ENCODE assay signal across 1 cellular context in the genomic region with DNA sequence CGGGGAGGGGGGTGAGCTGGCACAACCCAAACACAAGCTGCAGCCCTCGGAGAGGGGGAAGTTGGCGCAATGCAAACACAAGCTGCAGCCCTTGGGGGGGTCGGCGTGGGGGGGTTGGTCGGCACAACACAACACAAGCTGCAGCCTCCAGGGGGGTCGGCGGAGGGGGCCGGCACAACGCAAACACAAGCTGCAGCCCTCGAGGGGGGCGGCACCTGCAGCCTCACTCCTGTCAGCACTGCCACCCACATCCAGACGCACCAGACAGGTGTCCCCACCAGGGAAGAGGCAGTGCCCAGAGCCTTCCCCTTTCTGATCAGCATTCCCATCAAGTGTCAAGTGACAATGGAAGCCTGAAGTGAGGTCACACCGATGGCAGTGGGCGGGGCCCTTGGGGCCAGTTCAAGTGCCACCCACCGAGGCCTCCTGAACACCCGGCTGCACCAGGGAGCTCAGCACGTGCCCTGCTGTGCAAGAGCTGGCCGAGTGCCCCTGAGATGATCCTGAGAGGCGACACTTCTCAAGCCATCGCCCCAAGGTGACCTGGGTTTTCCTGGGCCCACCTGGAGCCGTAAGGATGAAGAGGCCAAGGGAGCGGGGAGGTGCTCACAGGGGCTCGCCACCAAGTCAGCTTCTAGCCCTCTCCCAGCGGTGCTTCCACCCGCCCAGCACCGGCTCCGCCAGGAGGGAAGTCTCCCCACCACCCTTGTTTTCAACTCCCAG.
TF ChIP-seq lines count a peak whose summit lies in the region.

No MANE protein-coding gene starts in this region.

TF ChIP-seq in HepG2, 621 proteins besides CTCF, POLR2A, EP300 and RAD21 (continued from another document and continues in another):
- TF ChIP-seq HNF1A (IDR thresholded peaks at IDR 0.05; ENCODE audit: low read depth) (no peak), HNF1A (CRISPR knock-in tag; IDR thresholded peaks at IDR 0.05; ENCODE audit: borderline replicate concordance) (peak; percentile 62; the same call in 1 of the 2 replicates), SRSF1 (optimal IDR thresholded peaks at IDR 0.05; ENCODE audit: low read depth, low read length) (peak; percentile 99), SATB2 (CRISPR knock-in tag; IDR thresholded peaks at IDR 0.05) (no peak), ZKSCAN1 (IDR thresholded peaks at IDR 0.05; ENCODE audit: low read length) (no peak), BATF2 (CRISPR knock-in tag; IDR thresholded peaks at IDR 0.05) (peak; percentile 43; the same call in 1 of the 2 replicates), ZNF160 (CRISPR knock-in tag; IDR thresholded peaks at IDR 0.05) (no peak), ZNF891 (CRISPR knock-in tag; IDR thresholded peaks at IDR 0.05) (peak; percentile 29; the same call in 1 of the 2 replicates), ZNF747 (CRISPR knock-in tag; IDR thresholded peaks at IDR 0.05; ENCODE audit: borderline replicate concordance) (no peak), ZNF737 (CRISPR knock-in tag; IDR thresholded peaks at IDR 0.05; ENCODE audit: borderline replicate concordance) (no peak), KAT8 (CRISPR knock-in tag; IDR thresholded peaks at IDR 0.05) (no peak), ZNF501 (CRISPR knock-in tag; IDR thresholded peaks at IDR 0.05) (no peak), ZBTB7B (CRISPR knock-in tag; IDR thresholded peaks at IDR 0.05) (peak; percentile 91), TMF1 (CRISPR knock-in tag; IDR thresholded peaks at IDR 0.05; ENCODE audit: low read depth) (0 out of 2 replicates have a peak, but pooled peaks have one; percentile 12), GABPB1 (CRISPR knock-in tag; IDR thresholded peaks at IDR 0.05) (peak; percentile 56; the same call in 1 of the 2 replicates), ZFAT (CRISPR knock-in tag; conservative IDR thresholded peaks at IDR 0.05) (no peak), ZNF878 (CRISPR knock-in tag; IDR thresholded peaks at IDR 0.05) (no peak), AKAP8 (CRISPR knock-in tag; IDR thresholded peaks at IDR 0.05) (0 out of 2 replicates have a peak, but pooled peaks have one; percentile 30), ZNF296 (CRISPR knock-in tag; conservative IDR thresholded peaks at IDR 0.05) (no peak), ZNF749 (CRISPR knock-in tag; IDR thresholded peaks at IDR 0.05; ENCODE audit: borderline replicate concordance) (no peak), FOXA1 (IDR thresholded peaks at IDR 0.05) (no peak), FOXA1 (CRISPR knock-in tag; IDR thresholded peaks at IDR 0.05) (peak; percentile 33), ZNF350 (CRISPR knock-in tag; IDR thresholded peaks at IDR 0.05; ENCODE audit: borderline replicate concordance, low read depth) (0 out of 2 replicates have a peak, but pooled peaks have one; percentile 35), ATF7 (IDR thresholded peaks at IDR 0.05) (no peak), ATF7 (CRISPR knock-in tag; IDR thresholded peaks at IDR 0.05) (peak; percentile 62; the same call in 1 of the 2 replicates), ZNF33B (CRISPR knock-in tag; IDR thresholded peaks at IDR 0.05) (no peak), FOXC1 (CRISPR knock-in tag; IDR thresholded peaks at IDR 0.05; ENCODE audit: borderline replicate concordance) (0 out of 2 replicates have a peak, but pooled peaks have one; percentile 52), SPEN (CRISPR knock-in tag; IDR thresholded peaks at IDR 0.05; ENCODE audit: low read depth) (0 out of 2 replicates have a peak, but pooled peaks have one; percentile 9), ZNF670 (CRISPR knock-in tag; IDR thresholded peaks at IDR 0.05; ENCODE audit: borderline replicate concordance) (no peak), ZNF136 (CRISPR knock-in tag; IDR thresholded peaks at IDR 0.05; ENCODE audit: low read depth) (no peak), TEAD3 (CRISPR knock-in tag; optimal IDR thresholded peaks at IDR 0.05; ENCODE audit: borderline replicate concordance) (no peak), PCBP2 (optimal IDR thresholded peaks at IDR 0.05; ENCODE audit: low read depth, low read length, poor library complexity, severe bottlenecking) (no peak), U2AF2 (IDR thresholded peaks at IDR 0.05; ENCODE audit: low read depth, low read length) (no peak)
- TF ChIP-seq, protein P1, sequence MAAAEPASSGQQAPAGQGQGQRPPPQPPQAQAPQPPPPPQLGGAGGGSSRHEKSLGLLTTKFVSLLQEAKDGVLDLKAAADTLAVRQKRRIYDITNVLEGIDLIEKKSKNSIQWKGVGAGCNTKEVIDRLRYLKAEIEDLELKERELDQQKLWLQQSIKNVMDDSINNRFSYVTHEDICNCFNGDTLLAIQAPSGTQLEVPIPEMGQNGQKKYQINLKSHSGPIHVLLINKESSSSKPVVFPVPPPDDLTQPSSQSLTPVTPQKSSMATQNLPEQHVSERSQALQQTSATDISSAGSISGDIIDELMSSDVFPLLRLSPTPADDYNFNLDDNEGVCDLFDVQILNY (CRISPR knock-in tag; conservative IDR thresholded peaks at IDR 0.05), result 0 out of 2 replicates have a peak, but pooled peaks have one; percentile 2
- TF ChIP-seq, protein P2, sequence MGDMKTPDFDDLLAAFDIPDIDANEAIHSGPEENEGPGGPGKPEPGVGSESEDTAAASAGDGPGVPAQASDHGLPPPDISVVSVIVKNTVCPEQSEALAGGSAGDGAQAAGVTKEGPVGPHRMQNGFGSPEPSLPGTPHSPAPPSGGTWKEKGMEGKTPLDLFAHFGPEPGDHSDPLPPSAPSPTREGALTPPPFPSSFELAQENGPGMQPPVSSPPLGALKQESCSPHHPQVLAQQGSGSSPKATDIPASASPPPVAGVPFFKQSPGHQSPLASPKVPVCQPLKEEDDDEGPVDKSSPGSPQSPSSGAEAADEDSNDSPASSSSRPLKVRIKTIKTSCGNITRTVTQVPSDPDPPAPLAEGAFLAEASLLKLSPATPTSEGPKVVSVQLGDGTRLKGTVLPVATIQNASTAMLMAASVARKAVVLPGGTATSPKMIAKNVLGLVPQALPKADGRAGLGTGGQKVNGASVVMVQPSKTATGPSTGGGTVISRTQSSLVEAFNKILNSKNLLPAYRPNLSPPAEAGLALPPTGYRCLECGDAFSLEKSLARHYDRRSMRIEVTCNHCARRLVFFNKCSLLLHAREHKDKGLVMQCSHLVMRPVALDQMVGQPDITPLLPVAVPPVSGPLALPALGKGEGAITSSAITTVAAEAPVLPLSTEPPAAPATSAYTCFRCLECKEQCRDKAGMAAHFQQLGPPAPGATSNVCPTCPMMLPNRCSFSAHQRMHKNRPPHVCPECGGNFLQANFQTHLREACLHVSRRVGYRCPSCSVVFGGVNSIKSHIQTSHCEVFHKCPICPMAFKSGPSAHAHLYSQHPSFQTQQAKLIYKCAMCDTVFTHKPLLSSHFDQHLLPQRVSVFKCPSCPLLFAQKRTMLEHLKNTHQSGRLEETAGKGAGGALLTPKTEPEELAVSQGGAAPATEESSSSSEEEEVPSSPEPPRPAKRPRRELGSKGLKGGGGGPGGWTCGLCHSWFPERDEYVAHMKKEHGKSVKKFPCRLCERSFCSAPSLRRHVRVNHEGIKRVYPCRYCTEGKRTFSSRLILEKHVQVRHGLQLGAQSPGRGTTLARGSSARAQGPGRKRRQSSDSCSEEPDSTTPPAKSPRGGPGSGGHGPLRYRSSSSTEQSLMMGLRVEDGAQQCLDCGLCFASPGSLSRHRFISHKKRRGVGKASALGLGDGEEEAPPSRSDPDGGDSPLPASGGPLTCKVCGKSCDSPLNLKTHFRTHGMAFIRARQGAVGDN (CRISPR knock-in tag; IDR thresholded peaks at IDR 0.05), result peak; percentile 44
- TF ChIP-seq, protein P3, sequence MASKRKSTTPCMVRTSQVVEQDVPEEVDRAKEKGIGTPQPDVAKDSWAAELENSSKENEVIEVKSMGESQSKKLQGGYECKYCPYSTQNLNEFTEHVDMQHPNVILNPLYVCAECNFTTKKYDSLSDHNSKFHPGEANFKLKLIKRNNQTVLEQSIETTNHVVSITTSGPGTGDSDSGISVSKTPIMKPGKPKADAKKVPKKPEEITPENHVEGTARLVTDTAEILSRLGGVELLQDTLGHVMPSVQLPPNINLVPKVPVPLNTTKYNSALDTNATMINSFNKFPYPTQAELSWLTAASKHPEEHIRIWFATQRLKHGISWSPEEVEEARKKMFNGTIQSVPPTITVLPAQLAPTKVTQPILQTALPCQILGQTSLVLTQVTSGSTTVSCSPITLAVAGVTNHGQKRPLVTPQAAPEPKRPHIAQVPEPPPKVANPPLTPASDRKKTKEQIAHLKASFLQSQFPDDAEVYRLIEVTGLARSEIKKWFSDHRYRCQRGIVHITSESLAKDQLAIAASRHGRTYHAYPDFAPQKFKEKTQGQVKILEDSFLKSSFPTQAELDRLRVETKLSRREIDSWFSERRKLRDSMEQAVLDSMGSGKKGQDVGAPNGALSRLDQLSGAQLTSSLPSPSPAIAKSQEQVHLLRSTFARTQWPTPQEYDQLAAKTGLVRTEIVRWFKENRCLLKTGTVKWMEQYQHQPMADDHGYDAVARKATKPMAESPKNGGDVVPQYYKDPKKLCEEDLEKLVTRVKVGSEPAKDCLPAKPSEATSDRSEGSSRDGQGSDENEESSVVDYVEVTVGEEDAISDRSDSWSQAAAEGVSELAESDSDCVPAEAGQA (IDR thresholded peaks at IDR 0.05; ENCODE audit: low read depth), result no peak
- TF ChIP-seq, protein P3 (CRISPR knock-in tag; IDR thresholded peaks at IDR 0.05; ENCODE audit: borderline replicate concordance), result no peak
- TF ChIP-seq, protein P4, sequence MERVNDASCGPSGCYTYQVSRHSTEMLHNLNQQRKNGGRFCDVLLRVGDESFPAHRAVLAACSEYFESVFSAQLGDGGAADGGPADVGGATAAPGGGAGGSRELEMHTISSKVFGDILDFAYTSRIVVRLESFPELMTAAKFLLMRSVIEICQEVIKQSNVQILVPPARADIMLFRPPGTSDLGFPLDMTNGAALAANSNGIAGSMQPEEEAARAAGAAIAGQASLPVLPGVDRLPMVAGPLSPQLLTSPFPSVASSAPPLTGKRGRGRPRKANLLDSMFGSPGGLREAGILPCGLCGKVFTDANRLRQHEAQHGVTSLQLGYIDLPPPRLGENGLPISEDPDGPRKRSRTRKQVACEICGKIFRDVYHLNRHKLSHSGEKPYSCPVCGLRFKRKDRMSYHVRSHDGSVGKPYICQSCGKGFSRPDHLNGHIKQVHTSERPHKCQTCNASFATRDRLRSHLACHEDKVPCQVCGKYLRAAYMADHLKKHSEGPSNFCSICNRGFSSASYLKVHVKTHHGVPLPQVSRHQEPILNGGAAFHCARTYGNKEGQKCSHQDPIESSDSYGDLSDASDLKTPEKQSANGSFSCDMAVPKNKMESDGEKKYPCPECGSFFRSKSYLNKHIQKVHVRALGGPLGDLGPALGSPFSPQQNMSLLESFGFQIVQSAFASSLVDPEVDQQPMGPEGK (CRISPR knock-in tag; IDR thresholded peaks at IDR 0.05), result peak; percentile 100
